In the genomic region with DNA sequence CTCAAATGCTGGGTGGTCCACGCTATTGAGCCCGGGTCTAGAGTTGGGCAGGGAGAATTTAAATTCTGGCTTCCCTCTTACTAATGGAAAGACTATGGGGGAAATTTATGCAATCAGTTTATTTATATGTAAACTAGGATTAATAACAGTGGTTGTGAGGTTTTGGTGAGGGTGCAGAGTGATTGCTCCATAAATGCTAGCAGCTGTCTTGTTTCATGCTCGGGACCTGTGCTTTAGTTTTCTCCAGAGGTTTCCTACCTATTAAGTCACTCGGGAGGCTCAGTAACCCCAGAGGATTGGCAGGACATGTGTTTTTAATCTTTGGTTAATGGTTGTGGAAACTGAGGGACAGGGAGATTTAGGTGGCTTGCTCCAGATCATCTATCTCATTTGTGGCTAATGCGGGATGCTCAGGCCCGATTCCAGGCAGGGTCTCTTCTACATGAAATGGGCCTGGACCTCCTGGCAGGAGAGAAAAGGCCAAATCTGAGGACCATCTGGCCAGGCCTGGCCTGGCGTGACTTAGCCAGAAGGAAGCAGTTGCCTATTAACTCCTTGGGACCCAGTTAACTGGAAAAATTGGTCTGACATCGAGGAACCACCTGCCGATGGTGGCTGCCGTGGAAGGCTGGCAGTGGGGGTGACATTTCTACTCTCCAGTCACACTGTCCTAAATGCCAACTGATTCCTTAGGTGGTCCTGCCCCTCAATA, we compare ENCODE assay signal across 26 cellular contexts. TPM values are rescaled to one million over a fixed set of nuclear protein-coding genes. Genes with fewer than 3 reads are reported as not detected.
DNase-seq lines count a peak whose midpoint lies in the region; ATAC-seq, FAIRE-seq and TF ChIP-seq lines count a peak whose summit lies in the region.
"Had no signal": no experiment of that assay in that cellular context is flagged by ENCODE, and none has a peak within 500 bp of the region (broad histone marks: within the 10 kb centered on the region; RNA-seq: fewer than 3 reads in every experiment).

No MANE protein-coding gene starts in this region.

- no peak overlapping the region for H3K27ac Mint-ChIP-seq in activated T-helper 2 cell treated with anti-CD3 and anti-CD28 coated beads, Interferon-gamma antibody, Interleukin-2, Interleukin-4, amounts not matched to agents 10 μg/mL and 5 μg/mL and 100 μg/mL, durations not matched to agents 14 hours and 24 hours and 36 hours
- H3K27ac Mint-ChIP-seq: activated CD8-positive, alpha-beta T cell treated with anti-CD3 and anti-CD28 coated beads, Interleukin-2, amount 10 ng/mL, durations not matched to agents 7 days and 5 days had no signal

- H3K4me2 ChIP-seq in K562 (ENCODE audit: insufficient read depth, low read length), result no peak overlapping the region

- H3K4me1 ChIP-seq in heart right ventricle (peaks cover 46 to 86% (median 65%) of the 10 kb centered on the region in 9 donors), K562 (replicated peaks in 1 of 2; ENCODE audit: control insufficient read depth in 2 of 2, insufficient read depth in 2 of 2, low read length in 2 of 2) (peaks cover 11 to 60% of the 10 kb centered on the region in 2 experiments; a peak in 4 of 5 replicates), kidney (ENCODE audit: control insufficient read depth in 1 of 2, insufficient read depth in 1 of 2, low read depth in 1 of 2, low read length in 2 of 2) (peaks cover 15 to 33% of the 10 kb centered on the region in 2 donors), transverse colon (peaks cover 10 to 41% (median 26%) of the 10 kb centered on the region in 4 donors)

- intact Hi-C loops in Right ventricle myocardium superior (cut with DNase I), result no loop called here
- intact Hi-C loops in heart right ventricle (cut with DNase I), result loop anchor here in 1 of 10 donors (10.0 kb wide), 1 partner anchor 183 kb away; a partner anchor contains a TSS
- intact Hi-C loops in K562 (cut with micrococcal nuclease), result no loop called here
- intact Hi-C loops in kidney (cut with DNase I), result no loop called here
- intact Hi-C loops in transverse colon (cut with DNase I; ENCODE audit: low total_unique reads), result loop anchor here (5.0 kb wide), 1 partner anchor 1665 kb away; no protein-coding TSS in a partner anchor
- intact Hi-C loops in activated T-helper 2 cell treated with anti-CD3 and anti-CD28 coated beads, Interferon-gamma antibody, Interleukin-2, Interleukin-4, amounts not matched to agents 10 μg/mL and 5 μg/mL and 100 μg/mL, durations not matched to agents 14 hours and 24 hours and 36 hours (cut with micrococcal nuclease), result no loop called here

- H3K36me3 ChIP-seq in heart right ventricle (no peaks in the 10 kb centered on the region), K562 (ENCODE audit: control insufficient read depth, insufficient read depth, low read length) (no peaks in the 10 kb centered on the region), kidney (ENCODE audit: control insufficient read depth in 1 of 2, insufficient read depth in 2 of 2, low read length in 2 of 2) (no peaks in the 10 kb centered on the region), transverse colon (no peaks in the 10 kb centered on the region)
- H3K36me3 ChIP-seq: gastrocnemius medialis, ovary had no signal

- H3K27me3 ChIP-seq in heart right ventricle (peaks cover 0 to 57% (median 0%) of the 10 kb centered on the region in 7 donors), K562 (ENCODE audit: control insufficient read depth in 2 of 2, insufficient read depth in 2 of 2, low read length in 2 of 2) (no peaks in the 10 kb centered on the region), transverse colon (peaks cover 39% of the 10 kb centered on the region)
- H3K27me3 ChIP-seq: ovary had no signal

- peak; percentile 27 for DNase-seq in Right ventricle myocardium superior
- DNase-seq in heart right ventricle, result no peak
- DNase-seq in K562 (ENCODE audit: extremely low read depth in 1 of 4, low spot score in 3 of 4), result no peak
- peak; percentile 31 for DNase-seq in kidney
- DNase-seq in transverse colon, result no peak
- DNase-seq in NCI-H1417 treated with DMSO at 0.1 percent for 48 hours (lab: John Stamatoyannopoulos, UW), result no peak
- no peak for DNase-seq in activated effector memory CD4-positive, alpha-beta T cell treated with Interleukin-2 at 50 U/mL for 16 hours
- no peak for DNase-seq in activated T-helper 2 cell treated with anti-CD3 and anti-CD28 coated beads, Interferon-gamma antibody, Interleukin-2, Interleukin-4, amounts not matched to agents 10 μg/mL and 5 μg/mL and 100 μg/mL, durations not matched to agents 14 hours and 24 hours and 36 hours (ENCODE audit: low spot score)
- DNase-seq: activated CD4-positive, CD25-positive, alpha-beta regulatory T cell treated with anti-CD3 and anti-CD28 coated beads, Interleukin-2, amount 50 U/mL, for 72 hours; activated CD8-positive, alpha-beta T cell treated with anti-CD3 and anti-CD28 coated beads, Interleukin-2, amount 10 ng/mL, durations not matched to agents 7 days and 5 days; activated naive CD4-positive, alpha-beta T cell treated with Interleukin-2 at 50 U/mL for 16 hours; activated T-cell treated with anti-CD3 and anti-CD28 coated beads, Interleukin-2, amount 50 U/mL, for 1 hour; amygdala; gastrocnemius medialis; GM23248; mammary epithelial cell; NCI-H510A treated with DMSO at 0.1 percent for 48 hours; stimulated activated naive CD8-positive, alpha-beta T cell treated with anti-CD3 and anti-CD28 coated beads, Interleukin-15, amount 100 ng/mL, for 72 hours; T1000 had no signal

- POLR2A ChIA-PET in K562 (lab: Yijun Ruan, JAX), result interaction anchor here (0.5 to 3.0 kb wide), 4 partner anchors 10 to 18 kb away, joined by 3 to 26 read pairs (median 4); no protein-coding TSS in a partner anchor

- in situ Hi-C loops in K562 (cut with MboI), result no loop called here
- in situ Hi-C loops in transverse colon (cut with MboI; ENCODE audit: low pct_ligation_motif_present in 1 of 4, low pct_unique_long_range_greater_than_20kb in 1 of 4, low sequenced_read_pairs in 3 of 4), result loop anchor here in 1 of 4 donors (25.0 kb wide), 1 partner anchor 170 kb away; a partner anchor contains a TSS

- H3K4me1 Mint-ChIP-seq in activated T-helper 2 cell treated with anti-CD3 and anti-CD28 coated beads, Interferon-gamma antibody, Interleukin-2, Interleukin-4, amounts not matched to agents 10 μg/mL and 5 μg/mL and 100 μg/mL, durations not matched to agents 14 hours and 24 hours and 36 hours (ENCODE audit: low read depth), result no peaks in the 10 kb centered on the region
- H3K4me1 Mint-ChIP-seq: central memory CD8-positive, alpha-beta T cell had no signal

- ATAC-seq in Right ventricle myocardium superior (ENCODE audit: poor library complexity) (no peak), heart right ventricle (no peak), K562 (no peak)
- ATAC-seq: activated CD8-positive, alpha-beta T cell treated with anti-CD3 and anti-CD28 coated beads, Interleukin-2, amount 10 ng/mL, durations not matched to agents 7 days and 5 days; gastrocnemius medialis; right cardiac atrium; stimulated activated naive CD8-positive, alpha-beta T cell treated with anti-CD3 and anti-CD28 coated beads, Interleukin-15, amount 100 ng/mL, for 72 hours had no signal

- H3K27ac ChIP-seq in heart right ventricle (peak overlapping the region in 1 of 10 donors; percentile 82), K562 (ENCODE audit: extremely low read depth, low read depth, low read length) (no peak overlapping the region; the same call in 2 of the 3 replicates), kidney (ENCODE audit: low read depth in 2 of 2, low read length in 2 of 2) (no peak overlapping the region), transverse colon (peak overlapping the region; percentile 26 to 56 (median 39))
- H3K27ac ChIP-seq: GM23248, HL-60, ovary had no signal

- H3K36me3 Mint-ChIP-seq in activated T-helper 2 cell treated with anti-CD3 and anti-CD28 coated beads, Interferon-gamma antibody, Interleukin-2, Interleukin-4, amounts not matched to agents 10 μg/mL and 5 μg/mL and 100 μg/mL, durations not matched to agents 14 hours and 24 hours and 36 hours (ENCODE audit: low read depth), result no peaks in the 10 kb centered on the region
- H3K36me3 Mint-ChIP-seq: type B pancreatic cell had no signal

- H3K4me3 Mint-ChIP-seq in activated T-helper 2 cell treated with anti-CD3 and anti-CD28 coated beads, Interferon-gamma antibody, Interleukin-2, Interleukin-4, amounts not matched to agents 10 μg/mL and 5 μg/mL and 100 μg/mL, durations not matched to agents 14 hours and 24 hours and 36 hours (ENCODE audit: low read depth), result no peak overlapping the region
- H3K4me3 Mint-ChIP-seq: activated CD8-positive, alpha-beta T cell treated with anti-CD3 and anti-CD28 coated beads, Interleukin-2, amount 10 ng/mL, durations not matched to agents 7 days and 5 days; central memory CD8-positive, alpha-beta T cell; stimulated activated naive CD8-positive, alpha-beta T cell treated with anti-CD3 and anti-CD28 coated beads, Interleukin-15, amount 100 ng/mL, for 72 hours had no signal

- CTCF ChIA-PET in K562 (lab: Yijun Ruan, JAX; ENCODE audit: low intra/inter-chr PET ratio), result no interaction called here

- BruUV-seq in K562 (replicated peaks; lab: Mats Ljungman, UMichigan), result no TSS peak

- peak overlapping the region in 1 of 2 experiments; percentile 60; a peak in 1 of 4 replicates for H3K9ac ChIP-seq in K562 (ENCODE audit: insufficient read depth in 1 of 2, low read depth in 2 of 2, low read length in 2 of 2)
- H3K9ac ChIP-seq in kidney (ENCODE audit: low read length in 2 of 2), result no peak overlapping the region
- H3K9ac ChIP-seq: GM23248 had no signal

- TF ChIP-seq POLR2A in K562 (conservative IDR thresholded peaks at IDR 0.05) (no peak), transverse colon (IDR thresholded peaks at IDR 0.05) (no peak)

- no peaks in the 10 kb centered on the region for H3K79me2 ChIP-seq in K562 (ENCODE audit: control insufficient read depth, insufficient read depth, low read length)

- no peaks in the 10 kb centered on the region for H3K9me3 ChIP-seq in heart right ventricle
- no peaks in the 10 kb centered on the region for H3K9me3 ChIP-seq in K562 (replicated peaks; ENCODE audit: control insufficient read depth, insufficient read depth, low read depth, low read length)
- no peaks in the 10 kb centered on the region for H3K9me3 ChIP-seq in kidney (ENCODE audit: control insufficient read depth in 1 of 2, low read length in 2 of 2)
- H3K9me3 ChIP-seq in transverse colon, result no peaks in the 10 kb centered on the region
- H3K9me3 ChIP-seq: esophagus muscularis mucosa, gastrocnemius medialis, ovary had no signal

- peak overlapping the region; percentile 91; the same call in 1 of the 2 replicates for H2AFZ ChIP-seq in K562 (ENCODE audit: low read depth, low read length)

- no peaks in the 10 kb centered on the region for H4K20me1 ChIP-seq in K562 (replicated peaks; ENCODE audit: control insufficient read depth, insufficient read depth, low read length)

- WGBS in heart right ventricle, 2 donors, result 86 to 92% methylated on average over 10 of the region's 10 CpGs
- 92% methylated on average over 10 of the region's 10 CpGs for WGBS in K562 (ENCODE audit: insufficient coverage, low coverage, missing lambda C conversion rate)
- WGBS in transverse colon (ENCODE audit: low coverage in 1 of 2), 2 donors, result 86 to 92% methylated on average over 5 to 10 of the region's 10 CpGs

- H3K27me3 Mint-ChIP-seq in activated T-helper 2 cell treated with anti-CD3 and anti-CD28 coated beads, Interferon-gamma antibody, Interleukin-2, Interleukin-4, amounts not matched to agents 10 μg/mL and 5 μg/mL and 100 μg/mL, durations not matched to agents 14 hours and 24 hours and 36 hours (ENCODE audit: low read depth), result peaks cover 42% of the 10 kb centered on the region

- no peaks in the 10 kb centered on the region for H3K9me1 ChIP-seq in K562 (ENCODE audit: control insufficient read depth, insufficient read depth, low read length)

- no peak for FAIRE-seq in K562 (lab: Jason Lieb, UNC)
- FAIRE-seq in kidney (lab: Jason Lieb, UNC), result no peak

- no peak overlapping the region for H3K4me3 ChIP-seq in heart right ventricle
- no peak overlapping the region for H3K4me3 ChIP-seq in K562
- H3K4me3 ChIP-seq in kidney (ENCODE audit: low read length in 2 of 2), result no peak overlapping the region
- no peak overlapping the region for H3K4me3 ChIP-seq in transverse colon
- H3K4me3 ChIP-seq: GM23248, ovary had no signal

- no peaks in the 10 kb centered on the region for H3K9me3 Mint-ChIP-seq in activated T-helper 2 cell treated with anti-CD3 and anti-CD28 coated beads, Interferon-gamma antibody, Interleukin-2, Interleukin-4, amounts not matched to agents 10 μg/mL and 5 μg/mL and 100 μg/mL, durations not matched to agents 14 hours and 24 hours and 36 hours
- H3K9me3 Mint-ChIP-seq: central memory CD8-positive, alpha-beta T cell; stimulated activated naive CD8-positive, alpha-beta T cell treated with anti-CD3 and anti-CD28 coated beads, Interleukin-15, amount 100 ng/mL, for 72 hours; type B pancreatic cell had no signal

- TF ChIP-seq RAD21 in K562 (CRISPR knock-in tag; conservative IDR thresholded peaks at IDR 0.05 in 1 of 2, IDR thresholded peaks at IDR 0.05 in 1 of 2), result no peak

- TF ChIP-seq EP300 in K562 (IDR thresholded peaks at IDR 0.05; ENCODE audit: low read length) (no peak), transverse colon (IDR thresholded peaks at IDR 0.05; ENCODE audit: low read depth) (no peak)

- TF ChIP-seq CTCF in heart right ventricle (IDR thresholded peaks at IDR 0.05) (no peak), K562 (IDR thresholded peaks at IDR 0.05 in 2 of 3, conservative IDR thresholded peaks at IDR 0.05 in 1 of 3; ENCODE audit: insufficient read depth in 2 of 3, low read depth in 1 of 3, low read length in 3 of 3) (no peak), kidney (IDR thresholded peaks at IDR 0.05; ENCODE audit: borderline replicate concordance, extremely low read depth, insufficient read depth) (no peak), transverse colon (IDR thresholded peaks at IDR 0.05) (no peak)

RNA-seq across cellular contexts. Expression of a gene that starts 2.1 kb away (rescaled TPM):
- total RNA-seq in Right ventricle myocardium superior (4.0 TPM), heart right ventricle (1 to 10 TPM; 1.5 to 5.4 (median 2.4) TPM), K562 (2014; rRNA removed) (not detected in 2 replicates), K562 (2014; rRNA removed; fragmentation: Illumina TruSeq; extraction: Trizol) (not detected in 2 replicates), K562 (2015; rRNA removed; fragmentation: Illumina TruSeq; extraction: Trizol) (not detected in 2 replicates), K562 (2021) (0.27 TPM in 1 of 2 replicates, not detected in the other), kidney (2.2 TPM), transverse colon (1 to 10 TPM in 1 of 4 donors, under 1 TPM in 1, not detected in 2; 0.64 to 6.8 TPM)
- polyA plus RNA-seq in heart right ventricle (10 to 100 TPM in 1 of 2 donors, 1 to 10 TPM in 1; 3.7 to 17.3 TPM), K562 (2011; rRNA removed) (0.20 and 0.39 TPM in 2 replicates), K562 (2014; fragmentation: Illumina TruSeq; extraction: Trizol) (not detected in 2 replicates), K562 (2014; fragmentation: Nextera tagmentation; extraction: Ambion mirVana) (under 1 TPM in 1 of 2 experiments, not detected in 1; 0.25 TPM), K562 (2014; rRNA removed) (0.21 TPM in 1 of 2 replicates, not detected in the other), kidney (ENCODE audit: insufficient read depth, low read depth, low replicate concordance) (not detected)
- total RNA-seq in K562 (2011; cell fraction: chromatin; rRNA removed; ENCODE audit: low replicate concordance), result 0.14 TPM in 1 of 2 replicates, not detected in the other
- not detected in 2 replicates for total RNA-seq in K562 (2011; cell fraction: nucleolus; rRNA removed)
- total RNA-seq in K562 (2011; cell fraction: nucleoplasm; rRNA removed), result not detected in 2 replicates
- polyA plus RNA-seq in K562 (2011; cell fraction: cytosol; rRNA removed), result not detected in 2 replicates
- polyA plus RNA-seq in K562 (2011; cell fraction: nucleus; rRNA removed), result 0.10 and 0.13 TPM in 2 replicates
- 0.26 and 0.65 TPM in 2 replicates for polyA plus RNA-seq in K562 (2012)
- 0.07 TPM in 1 of 2 replicates, not detected in the other for polyA minus RNA-seq in K562 (2011; rRNA and poly(A)+ RNA removed)
- not detected in 2 replicates for polyA minus RNA-seq in K562 (2011; cell fraction: cytosol; rRNA and poly(A)+ RNA removed)
- polyA minus RNA-seq in K562 (2011; cell fraction: nucleus; rRNA and poly(A)+ RNA removed), result not detected in 2 replicates
- not detected in 2 replicates for total RNA-seq in activated T-helper 2 cell treated with anti-CD3 and anti-CD28 coated beads, Interferon-gamma antibody, Interleukin-2, Interleukin-4, amounts not matched to agents 10 μg/mL and 5 μg/mL and 100 μg/mL, durations not matched to agents 14 hours and 24 hours and 36 hours
- total RNA-seq: A172; activated CD8-positive, alpha-beta T cell treated with anti-CD3 and anti-CD28 coated beads, Interleukin-2, amount 10 ng/mL, durations not matched to agents 7 days and 5 days had no signal

RNA-seq across cellular contexts. Expression of a gene that starts 4.4 kb away (rescaled TPM):
- 34.2 TPM for total RNA-seq in Right ventricle myocardium superior
- 10 to 100 TPM in 9 of 10 donors, 1 to 10 TPM in 1; 9.3 to 50.5 (median 17.9) TPM for total RNA-seq in heart right ventricle
- 10 to 100 TPM; 36.0 to 57.7 TPM for polyA plus RNA-seq in heart right ventricle
- 0.84 TPM in 1 of 2 replicates, not detected in the other for total RNA-seq in K562 (2011; cell fraction: chromatin; rRNA removed; ENCODE audit: low replicate concordance)
- total RNA-seq in K562 (2011; cell fraction: nucleolus; rRNA removed), result 0.66 TPM in 1 of 2 replicates, not detected in the other
- total RNA-seq in K562 (2011; cell fraction: nucleoplasm; rRNA removed), result 1.2 TPM in 1 of 2 replicates, not detected in the other
- 0.95 TPM in 1 of 2 replicates, not detected in the other for total RNA-seq in K562 (2014; rRNA removed)
- total RNA-seq in K562 (2014; rRNA removed; fragmentation: Illumina TruSeq; extraction: Trizol), result 0.16 TPM in 1 of 2 replicates, not detected in the other
- total RNA-seq in K562 (2015; rRNA removed; fragmentation: Illumina TruSeq; extraction: Trizol), result not detected in 2 replicates
- total RNA-seq in K562 (2021), result 0.13 and 0.24 TPM in 2 replicates
- polyA plus RNA-seq in K562 (2011; rRNA removed), result 0.05 and 0.08 TPM in 2 replicates
- 0.18 and 0.40 TPM in 2 replicates for polyA plus RNA-seq in K562 (2011; cell fraction: cytosol; rRNA removed)
- 0.20 and 0.38 TPM in 2 replicates for polyA plus RNA-seq in K562 (2011; cell fraction: nucleus; rRNA removed)
- 0.09 and 0.24 TPM in 2 replicates for polyA plus RNA-seq in K562 (2012)
- polyA plus RNA-seq in K562 (2014; fragmentation: Illumina TruSeq; extraction: Trizol), result 0.54 TPM in 1 of 2 replicates, not detected in the other
- not detected for polyA plus RNA-seq in K562 (2014; fragmentation: Nextera tagmentation; extraction: Ambion mirVana)
- 0.11 and 0.12 TPM in 2 replicates for polyA plus RNA-seq in K562 (2014; rRNA removed)
- polyA minus RNA-seq in K562 (2011; rRNA and poly(A)+ RNA removed), result not detected in 2 replicates
- not detected in 2 replicates for polyA minus RNA-seq in K562 (2011; cell fraction: cytosol; rRNA and poly(A)+ RNA removed)
- not detected in 2 replicates for polyA minus RNA-seq in K562 (2011; cell fraction: nucleus; rRNA and poly(A)+ RNA removed)
- total RNA-seq in kidney, result 12.6 TPM
- 6.7 TPM for polyA plus RNA-seq in kidney (ENCODE audit: insufficient read depth, low read depth, low replicate concordance)
- total RNA-seq in transverse colon, result 10 to 100 TPM in 2 of 4 donors, 1 to 10 TPM in 2; 7.5 to 20.1 (median 11.3) TPM
- total RNA-seq in activated T-helper 2 cell treated with anti-CD3 and anti-CD28 coated beads, Interferon-gamma antibody, Interleukin-2, Interleukin-4, amounts not matched to agents 10 μg/mL and 5 μg/mL and 100 μg/mL, durations not matched to agents 14 hours and 24 hours and 36 hours, result not detected in 2 replicates

RNA-seq across cellular contexts. Expression of a gene that starts 40.7 kb away (rescaled TPM):
- total RNA-seq in Right ventricle myocardium superior, result 15.4 TPM
- total RNA-seq in heart right ventricle, result 10 to 100 TPM in 4 of 10 donors, 1 to 10 TPM in 6; 6.5 to 33.1 (median 7.7) TPM
- polyA plus RNA-seq in heart right ventricle, result 10 to 100 TPM; 13.5 to 27.0 TPM
- total RNA-seq in K562 (2011; cell fraction: chromatin; rRNA removed; ENCODE audit: low replicate concordance), result 5.1 and 22.6 TPM in 2 replicates
- 12.2 and 15.7 TPM in 2 replicates for total RNA-seq in K562 (2011; cell fraction: nucleolus; rRNA removed)
- 4.0 and 6.5 TPM in 2 replicates for total RNA-seq in K562 (2011; cell fraction: nucleoplasm; rRNA removed)
- total RNA-seq in K562 (2014; rRNA removed), result 1.5 and 4.0 TPM in 2 replicates
- total RNA-seq in K562 (2014; rRNA removed; fragmentation: Illumina TruSeq; extraction: Trizol), result 0.19 and 0.47 TPM in 2 replicates
- total RNA-seq in K562 (2015; rRNA removed; fragmentation: Illumina TruSeq; extraction: Trizol), result 0.65 and 0.75 TPM in 2 replicates
- 2.3 and 2.8 TPM in 2 replicates for total RNA-seq in K562 (2021)
- polyA plus RNA-seq in K562 (2011; rRNA removed), result 1.1 and 3.1 TPM in 2 replicates
- polyA plus RNA-seq in K562 (2011; cell fraction: cytosol; rRNA removed), result 1.7 and 6.2 TPM in 2 replicates
- polyA plus RNA-seq in K562 (2011; cell fraction: nucleus; rRNA removed), result 8.1 and 13.7 TPM in 2 replicates
- 1.5 and 1.7 TPM in 2 replicates for polyA plus RNA-seq in K562 (2012)
- polyA plus RNA-seq in K562 (2014; fragmentation: Illumina TruSeq; extraction: Trizol), result 1.3 and 1.6 TPM in 2 replicates
- polyA plus RNA-seq in K562 (2014; fragmentation: Nextera tagmentation; extraction: Ambion mirVana), result under 1 TPM; 0.04 to 0.06 TPM
- polyA plus RNA-seq in K562 (2014; rRNA removed), result 1.5 and 1.6 TPM in 2 replicates
- 0.74 and 1.6 TPM in 2 replicates for polyA minus RNA-seq in K562 (2011; rRNA and poly(A)+ RNA removed)
- 2.7 and 6.3 TPM in 2 replicates for polyA minus RNA-seq in K562 (2011; cell fraction: cytosol; rRNA and poly(A)+ RNA removed)
- 4.7 and 5.3 TPM in 2 replicates for polyA minus RNA-seq in K562 (2011; cell fraction: nucleus; rRNA and poly(A)+ RNA removed)
- 58.6 TPM for total RNA-seq in kidney
- polyA plus RNA-seq in kidney (ENCODE audit: insufficient read depth, low read depth, low replicate concordance), result 6.8 TPM
- 10 to 100 TPM; 11.3 to 47.4 (median 23.2) TPM for total RNA-seq in transverse colon
- total RNA-seq in activated T-helper 2 cell treated with anti-CD3 and anti-CD28 coated beads, Interferon-gamma antibody, Interleukin-2, Interleukin-4, amounts not matched to agents 10 μg/mL and 5 μg/mL and 100 μg/mL, durations not matched to agents 14 hours and 24 hours and 36 hours, result 45.3 and 48.5 TPM in 2 replicates

RNA-seq across cellular contexts. Expression of a gene that starts 43.8 kb away (rescaled TPM):
- 6.1 TPM for total RNA-seq in Right ventricle myocardium superior
- 1 to 10 TPM; 3.7 to 8.4 (median 6.1) TPM for total RNA-seq in heart right ventricle
- polyA plus RNA-seq in heart right ventricle, result 1 to 10 TPM; 1.5 to 4.5 TPM
- total RNA-seq in K562 (2011; cell fraction: chromatin; rRNA removed; ENCODE audit: low replicate concordance), result not detected in 2 replicates
- not detected in 2 replicates for total RNA-seq in K562 (2011; cell fraction: nucleolus; rRNA removed)
- not detected in 2 replicates for total RNA-seq in K562 (2011; cell fraction: nucleoplasm; rRNA removed)
- total RNA-seq in K562 (2014; rRNA removed), result not detected in 2 replicates
- not detected in 2 replicates for total RNA-seq in K562 (2014; rRNA removed; fragmentation: Illumina TruSeq; extraction: Trizol)
- total RNA-seq in K562 (2015; rRNA removed; fragmentation: Illumina TruSeq; extraction: Trizol), result not detected in 2 replicates
- total RNA-seq in K562 (2021), result not detected in 2 replicates
- polyA plus RNA-seq in K562 (2011; rRNA removed), result not detected in 2 replicates
- polyA plus RNA-seq in K562 (2011; cell fraction: cytosol; rRNA removed), result not detected in 2 replicates
- not detected in 2 replicates for polyA plus RNA-seq in K562 (2011; cell fraction: nucleus; rRNA removed)
- not detected in 2 replicates for polyA plus RNA-seq in K562 (2012)
- polyA plus RNA-seq in K562 (2014; fragmentation: Illumina TruSeq; extraction: Trizol), result 0.18 TPM in 1 of 2 replicates, not detected in the other
- polyA plus RNA-seq in K562 (2014; fragmentation: Nextera tagmentation; extraction: Ambion mirVana), result not detected
- not detected in 2 replicates for polyA plus RNA-seq in K562 (2014; rRNA removed)
- polyA minus RNA-seq in K562 (2011; rRNA and poly(A)+ RNA removed), result not detected in 2 replicates
- not detected in 2 replicates for polyA minus RNA-seq in K562 (2011; cell fraction: cytosol; rRNA and poly(A)+ RNA removed)
- polyA minus RNA-seq in K562 (2011; cell fraction: nucleus; rRNA and poly(A)+ RNA removed), result not detected in 2 replicates
- total RNA-seq in kidney, result 28.6 TPM
- 6.5 TPM for polyA plus RNA-seq in kidney (ENCODE audit: insufficient read depth, low read depth, low replicate concordance)
- total RNA-seq in transverse colon, result 1 to 10 TPM in 3 of 4 donors, not detected in 1; 1.4 to 4.4 (median 1.6) TPM
- 0.41 TPM in 1 of 2 replicates, not detected in the other for total RNA-seq in activated T-helper 2 cell treated with anti-CD3 and anti-CD28 coated beads, Interferon-gamma antibody, Interleukin-2, Interleukin-4, amounts not matched to agents 10 μg/mL and 5 μg/mL and 100 μg/mL, durations not matched to agents 14 hours and 24 hours and 36 hours
- total RNA-seq: activated CD8-positive, alpha-beta T cell treated with anti-CD3 and anti-CD28 coated beads, Interleukin-2, amount 10 ng/mL, durations not matched to agents 7 days and 5 days had no signal

Comparison
In these comparisons a context has a peak if more than half of its experiments do, and no peak if none do; other contexts are left out.
1. DNase-seq: peak in Right ventricle myocardium superior (single experiment) and kidney (single experiment); none in heart right ventricle (0 of 2), K562 (0 of 4), transverse colon (single experiment), NCI-H1417 treated with DMSO at 0.1 percent for 48 hours (single experiment), activated effector memory CD4-positive, alpha-beta T cell treated with Interleukin-2 at 50 U/mL for 16 hours (single experiment) and activated T-helper 2 cell treated with anti-CD3 and anti-CD28 coated beads, Interferon-gamma antibody, Interleukin-2, Interleukin-4, amounts not matched to agents 10 μg/mL and 5 μg/mL and 100 μg/mL, durations not matched to agents 14 hours and 24 hours and 36 hours (single experiment).
2. H3K27ac ChIP-seq: peak in transverse colon (4 of 4); none in K562 (single experiment) and kidney (0 of 2).